ENCODE assay signal across 9 cellular contexts in the genomic region with DNA sequence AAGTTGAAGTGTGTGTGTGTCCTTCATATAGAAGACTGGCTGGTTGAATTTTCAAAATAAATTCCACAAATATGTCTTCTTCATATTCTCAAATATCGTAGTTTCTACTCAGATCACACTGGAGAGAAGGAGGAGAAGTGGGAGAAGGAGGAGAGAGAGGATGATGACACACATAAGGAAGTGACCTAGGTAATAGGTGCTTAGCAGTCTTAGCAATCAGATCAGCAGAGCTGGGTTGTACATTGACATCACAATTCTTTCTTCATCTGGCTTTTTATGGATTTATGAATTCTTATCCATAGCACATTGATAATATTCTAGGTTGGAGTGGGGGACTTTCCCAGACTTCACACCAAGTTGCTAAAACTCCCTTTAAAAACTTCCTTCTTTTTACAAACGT.
"Had no signal": no experiment of that assay in that cellular context is flagged by ENCODE, and none has a peak within 500 bp of the region (broad histone marks: within the 10 kb centered on the region; RNA-seq: fewer than 3 reads in every experiment).

No MANE protein-coding gene starts in this region.

- H3K9me3 ChIP-seq: HAP-1 had no signal

- DNase-seq: GM23248, GOT3, H7, HFFc6, IMR-90 had no signal

- H3K9ac ChIP-seq: GM23248 had no signal

- H3K4me3 Mint-ChIP-seq: HFFc6 had no signal

- H3K36me3 ChIP-seq: HAP-1 had no signal

- H3K4me3 ChIP-seq: GM23248, HAP-1, K562 had no signal

- ATAC-seq: HCT116, K562 had no signal

- H3K4me1 ChIP-seq: HAP-1 had no signal

- H3K27ac ChIP-seq: GM23248 had no signal

- FAIRE-seq: HTR-8/SVneo, K562 had no signal

- H3K27ac Mint-ChIP-seq: HFFc6 had no signal
